ENCODE assay signal across 8 cellular contexts in the genomic region with DNA sequence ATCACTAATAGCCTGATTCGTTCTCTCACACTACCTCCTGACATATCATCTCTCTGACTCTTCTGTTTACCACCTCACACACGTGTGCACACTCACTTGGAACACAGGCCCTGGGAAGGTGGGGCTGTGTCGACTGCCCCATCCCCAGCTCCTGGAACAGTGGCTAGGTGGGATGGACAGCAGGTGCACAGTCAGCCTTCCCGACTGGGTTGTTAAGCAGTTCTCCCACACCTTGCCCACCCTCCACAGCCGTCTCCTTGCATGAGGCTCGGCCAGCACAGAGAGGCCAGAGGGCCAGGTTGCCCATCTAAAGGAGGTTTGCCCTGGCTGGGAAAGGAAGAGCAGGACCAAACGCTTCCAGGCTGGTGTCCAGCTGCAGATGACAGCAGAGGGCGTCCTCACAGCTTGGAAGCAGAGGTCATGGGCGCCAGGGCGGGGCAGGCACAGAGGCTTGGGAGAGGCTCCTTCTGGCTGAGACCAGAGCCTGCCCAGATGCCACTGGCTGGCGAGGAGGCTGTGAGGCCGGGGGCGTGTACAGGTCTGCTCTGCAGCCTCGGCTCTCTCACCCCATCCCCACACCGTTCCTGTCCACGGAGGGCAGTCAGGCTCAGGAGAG.
DNase-seq lines count a peak whose midpoint lies in the region; ATAC-seq and TF ChIP-seq lines count a peak whose summit lies in the region.

No MANE protein-coding gene starts in this region.

- in situ Hi-C loops in astrocyte of the spinal cord (cut with HindIII; ENCODE audit: low sequenced_read_pairs), result no loop called here

- H3K9me3 ChIP-seq in upper lobe of right lung, result no peaks in the 10 kb centered on the region

- POLR2A ChIA-PET in AG04449 (lab: Yijun Ruan, JAX), result no interaction called here
- POLR2A ChIA-PET in HEK293T (lab: Yijun Ruan, JAX), result interaction anchor here (1.2 kb wide), 1 partner anchor 24 kb away, joined by 3 read pairs; no protein-coding TSS in a partner anchor

- H3K36me3 ChIP-seq in upper lobe of right lung, result no peaks in the 10 kb centered on the region

- intact Hi-C loops in upper lobe of right lung (cut with DNase I), result no loop called here

- H3K27me3 ChIP-seq in upper lobe of right lung, result no peaks in the 10 kb centered on the region

- no peak overlapping the region for H3K27ac ChIP-seq in upper lobe of right lung

- H3K4me3 ChIP-seq in AG04449 (ENCODE audit: low read depth, low read length), result no peak overlapping the region
- no peak overlapping the region for H3K4me3 ChIP-seq in astrocyte of the spinal cord (ENCODE audit: low read depth, low read length)
- H3K4me3 ChIP-seq in upper lobe of right lung, result no peak overlapping the region

- no peak for DNase-seq in AG04449 (ENCODE audit: low read depth, low spot score)
- DNase-seq in HEK293T (ENCODE audit: extremely low spot score), result peak; percentile 17
- peak; percentile 31 for DNase-seq in astrocyte of the spinal cord (ENCODE audit: low read depth, low spot score)
- peak; percentile 54 for DNase-seq in iris pigment epithelial cell (ENCODE audit: low read depth)
- peak; percentile 75 for DNase-seq in upper lobe of right lung
- DNase-seq in COLO668 (lab: John Stamatoyannopoulos, UW; ENCODE audit: unreplicated experiment), result no peak

- TF ChIP-seq CTCF in AG04449 (IDR thresholded peaks at IDR 0.05; ENCODE audit: insufficient read depth, low read length, missing control alignments), result peak; percentile 67
- TF ChIP-seq CTCF in astrocyte of the spinal cord (IDR thresholded peaks at IDR 0.05; ENCODE audit: low read depth, low read length), result peak; percentile 36
- TF ChIP-seq CTCF in upper lobe of right lung (IDR thresholded peaks at IDR 0.05), result peak; percentile 23

- H3K4me1 ChIP-seq in upper lobe of right lung, result no peaks in the 10 kb centered on the region

- CTCF ChIA-PET in AG04449 (lab: Yijun Ruan, JAX), result interaction anchor here (0.9 to 7.2 kb wide), 7 partner anchors 9 to 369 kb away, joined by 3 to 69 read pairs (median 9); no protein-coding TSS in a partner anchor
- CTCF ChIA-PET in HEK293T (lab: Yijun Ruan, JAX), result interaction anchor here (2.8 kb wide), 1 partner anchor 24 kb away, joined by 9 read pairs; no protein-coding TSS in a partner anchor

- ATAC-seq in upper lobe of right lung (peak; percentile 57), HG02840 (IDR thresholded peaks at IDR 0.05; ENCODE audit: low FRiP score, unreplicated experiment) (no peak), HG03045 (IDR thresholded peaks at IDR 0.05; ENCODE audit: unreplicated experiment) (no peak)

TF ChIP-seq in HEK293T, 16 proteins besides CTCF, POLR2A, EP300 and RAD21:
- TF ChIP-seq, protein P1, sequence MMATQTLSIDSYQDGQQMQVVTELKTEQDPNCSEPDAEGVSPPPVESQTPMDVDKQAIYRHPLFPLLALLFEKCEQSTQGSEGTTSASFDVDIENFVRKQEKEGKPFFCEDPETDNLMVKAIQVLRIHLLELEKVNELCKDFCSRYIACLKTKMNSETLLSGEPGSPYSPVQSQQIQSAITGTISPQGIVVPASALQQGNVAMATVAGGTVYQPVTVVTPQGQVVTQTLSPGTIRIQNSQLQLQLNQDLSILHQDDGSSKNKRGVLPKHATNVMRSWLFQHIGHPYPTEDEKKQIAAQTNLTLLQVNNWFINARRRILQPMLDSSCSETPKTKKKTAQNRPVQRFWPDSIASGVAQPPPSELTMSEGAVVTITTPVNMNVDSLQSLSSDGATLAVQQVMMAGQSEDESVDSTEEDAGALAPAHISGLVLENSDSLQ (IDR thresholded peaks at IDR 0.05), result no peak
- no peak for TF ChIP-seq NFRKB (IDR thresholded peaks at IDR 0.05)
- TF ChIP-seq BHLHE40 (IDR thresholded peaks at IDR 0.05; ENCODE audit: borderline replicate concordance), result no peak
- TF ChIP-seq ARNT (IDR thresholded peaks at IDR 0.05), result no peak
- no peak for TF ChIP-seq FOXK2 (IDR thresholded peaks at IDR 0.05)
- TF ChIP-seq TARDBP (IDR thresholded peaks at IDR 0.05), result no peak
- TF ChIP-seq ELF4 (IDR thresholded peaks at IDR 0.05), result no peak
- no peak for TF ChIP-seq ZNF384 (IDR thresholded peaks at IDR 0.05)
- no peak for TF ChIP-seq SP1 (IDR thresholded peaks at IDR 0.05)
- TF ChIP-seq SUZ12 (IDR thresholded peaks at IDR 0.05), result no peak
- no peak for TF ChIP-seq FOXA1 (IDR thresholded peaks at IDR 0.05)
- TF ChIP-seq FOXM1 (IDR thresholded peaks at IDR 0.05; ENCODE audit: borderline replicate concordance), result no peak

Comparison
In these comparisons a context has a peak if more than half of its experiments do, and no peak if none do; other contexts are left out.
1. DNase-seq: peak in HEK293T (single experiment), astrocyte of the spinal cord (single experiment), iris pigment epithelial cell (single experiment) and upper lobe of right lung (single experiment); none in AG04449 (single experiment) and COLO668 (single experiment).
2. Peak in every context shown above with its lines, with median percentiles within 50 percentile points of each other: CTCF ChIP-seq.